Comparison of ENCODE assay signal across 15 cellular contexts in genomic region chr3:2741520-2741919, GRCh38.
DNase-seq lines count a peak whose midpoint lies in the region; ATAC-seq and TF ChIP-seq lines count a peak whose summit lies in the region.
"Had no signal": no experiment of that assay in that cellular context is flagged by ENCODE, and none has a peak within 500 bp of the region (broad histone marks: within the 10 kb centered on the region; RNA-seq: fewer than 3 reads in every experiment).

No MANE protein-coding gene starts in this region.

- H3K4me1 Mint-ChIP-seq in endodermal cell (no peaks in the 10 kb centered on the region), neural crest cell (peaks cover 35% of the 10 kb centered on the region)
- no peaks in the 10 kb centered on the region for H3K4me1 Mint-ChIP-seq in effector memory CD8-positive, alpha-beta T cell (ENCODE audit: low read depth in 2 of 2)

- ATAC-seq in aorta (ENCODE audit: low FRiP score), result peak; percentile 36
- no peak for ATAC-seq in effector memory CD8-positive, alpha-beta T cell (replicated peaks)

- H3K27me3 ChIP-seq in endodermal cell (ENCODE audit: control insufficient read depth, insufficient read depth, low read length, poor library complexity, severe bottlenecking), result no peaks in the 10 kb centered on the region
- no peaks in the 10 kb centered on the region for H3K27me3 ChIP-seq in aorta (ENCODE audit: control insufficient read depth in 1 of 2, insufficient read depth in 2 of 2, low read length in 1 of 2)
- H3K27me3 ChIP-seq: SJCRH30 had no signal

- intact Hi-C loops in aorta (cut with DNase I), result no loop called here

- TF ChIP-seq CTCF in endodermal cell (conservative IDR thresholded peaks at IDR 0.05) (no peak), neural crest cell (conservative IDR thresholded peaks at IDR 0.05) (no peak)

- H3K9me3 ChIP-seq in endodermal cell (ENCODE audit: control insufficient read depth, low read length) (no peaks in the 10 kb centered on the region), aorta (ENCODE audit: control insufficient read depth, low read length) (no peaks in the 10 kb centered on the region)
- H3K9me3 ChIP-seq: SJCRH30 had no signal

- no peak overlapping the region for H3K4me3 ChIP-seq in endodermal cell (ENCODE audit: low read length)
- H3K4me3 ChIP-seq in aorta (ENCODE audit: low read length in 2 of 2), result no peak overlapping the region
- H3K4me3 ChIP-seq: SJCRH30 had no signal

- peak overlapping the region; percentile 84 for H3K27ac ChIP-seq in endodermal cell (ENCODE audit: low read depth, low read length)
- no peak overlapping the region for H3K27ac ChIP-seq in aorta (ENCODE audit: low read depth in 1 of 2, low read length in 2 of 2)
- H3K27ac ChIP-seq: C4-2B, KMS-11, SJCRH30 had no signal

- no peaks in the 10 kb centered on the region for H3K36me3 Mint-ChIP-seq in endodermal cell (ENCODE audit: low read depth)
- H3K36me3 Mint-ChIP-seq in neural crest cell (ENCODE audit: low read depth), result no peaks in the 10 kb centered on the region
- no peaks in the 10 kb centered on the region for H3K36me3 Mint-ChIP-seq in effector memory CD8-positive, alpha-beta T cell (ENCODE audit: insufficient read depth)

- H3K4me3 Mint-ChIP-seq in endodermal cell (no peak overlapping the region), neural crest cell (peak overlapping the region; percentile 75)
- no peak overlapping the region for H3K4me3 Mint-ChIP-seq in effector memory CD8-positive, alpha-beta T cell
- H3K4me3 Mint-ChIP-seq: HFFc6 had no signal

- DNase-seq in NCI-H774 (lab: John Stamatoyannopoulos, UW) (peak; percentile 26), endodermal cell (no peak), neural crest cell (ENCODE audit: low read depth, low spot score) (no peak), aorta (no peak), nucleus accumbens (lab: John Stamatoyannopoulos, UW) (no peak), amniotic stem cell (lab: John Stamatoyannopoulos, UW) (no peak)
- DNase-seq in effector memory CD8-positive, alpha-beta T cell, result no peak
- DNase-seq: AML-193, DMS79, HFFc6, NCI-H1436 treated with DMSO at 0.1 percent for 48 hours, NCI-H2081 treated with DMSO at 0.1 percent for 48 hours, SJCRH30 had no signal

- no peak overlapping the region for H3K27ac Mint-ChIP-seq in endodermal cell
- H3K27ac Mint-ChIP-seq in neural crest cell (ENCODE audit: unreplicated experiment), result no peak overlapping the region
- no peak overlapping the region for H3K27ac Mint-ChIP-seq in effector memory CD8-positive, alpha-beta T cell
- H3K27ac Mint-ChIP-seq: HFFc6 had no signal

- H3K4me1 ChIP-seq in endodermal cell (ENCODE audit: control insufficient read depth, insufficient read depth, low read length) (no peaks in the 10 kb centered on the region), aorta (ENCODE audit: control insufficient read depth in 1 of 2, insufficient read depth in 2 of 2, low read length in 2 of 2) (peaks cover 0 to 3% of the 10 kb centered on the region in 2 donors)
- H3K4me1 ChIP-seq: SJCRH30 had no signal

- no peaks in the 10 kb centered on the region for H3K9me3 Mint-ChIP-seq in endodermal cell
- no peaks in the 10 kb centered on the region for H3K9me3 Mint-ChIP-seq in neural crest cell
- no peaks in the 10 kb centered on the region for H3K9me3 Mint-ChIP-seq in effector memory CD8-positive, alpha-beta T cell

- no peaks in the 10 kb centered on the region for H3K27me3 Mint-ChIP-seq in endodermal cell (ENCODE audit: insufficient read depth)
- H3K27me3 Mint-ChIP-seq in neural crest cell (ENCODE audit: low read depth), result no peaks in the 10 kb centered on the region
- peaks cover 0 to 17% of the 10 kb centered on the region in 2 donors for H3K27me3 Mint-ChIP-seq in effector memory CD8-positive, alpha-beta T cell

- H3K36me3 ChIP-seq in endodermal cell (ENCODE audit: control insufficient read depth, insufficient read depth, low read length) (no peaks in the 10 kb centered on the region), aorta (ENCODE audit: control insufficient read depth in 1 of 2, insufficient read depth in 2 of 2, low read length in 1 of 2) (no peaks in the 10 kb centered on the region)
- H3K36me3 ChIP-seq: SJCRH30 had no signal

- 75 to 90% methylated on average over 3 of the region's 3 CpGs for WGBS in endodermal cell (ENCODE audit: insufficient coverage in 1 of 2, insufficient read length in 1 of 2), 2 experiments
- WGBS in aorta, 2 donors, result 30 to 37% methylated on average over 3 of the region's 3 CpGs

- H3K9ac ChIP-seq in endodermal cell (ENCODE audit: extremely low read depth, low read length, poor library complexity, severe bottlenecking), result no peak overlapping the region
- H3K9ac ChIP-seq: KMS-11 had no signal
